In the genomic region with DNA sequence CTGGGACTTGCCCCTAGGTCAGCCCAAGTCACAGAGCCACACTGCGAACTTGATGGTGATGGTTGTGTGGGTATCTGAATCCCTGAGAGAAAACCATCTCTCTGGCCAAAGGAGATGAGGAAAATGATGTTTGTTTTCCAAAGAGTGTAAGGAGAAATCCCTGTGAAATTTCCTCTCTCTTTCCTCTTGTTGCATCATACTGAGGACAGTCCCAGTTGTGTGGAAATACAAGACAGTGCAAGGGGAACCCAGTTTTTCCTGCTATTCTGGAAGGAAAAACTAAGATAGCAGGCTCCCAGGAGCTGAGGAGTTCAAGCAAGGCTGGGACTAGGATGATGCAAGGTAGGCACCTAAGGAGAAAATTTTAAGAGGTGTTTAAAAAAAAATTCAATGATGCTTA, we compare ENCODE assay signal across 23 cellular contexts.
"Had no signal": no experiment of that assay in that cellular context is flagged by ENCODE, and none has a peak within 500 bp of the region (broad histone marks: within the 10 kb centered on the region; RNA-seq: fewer than 3 reads in every experiment).

No MANE protein-coding gene starts in this region.

- H3K4me1 Mint-ChIP-seq: neural progenitor cell; stimulated activated effector memory CD8-positive, alpha-beta T cell treated with anti-CD3 and anti-CD28 coated beads, Interleukin-12 subunit alpha, Interleukin-12 subunit beta, amount 100 ng/mL, for 72 hours had no signal

- H2AFZ ChIP-seq: neural progenitor cell had no signal

- H3K27ac Mint-ChIP-seq: natural killer cell treated with Interleukin-12 subunit alpha and Interleukin-12 subunit beta and Interleukin-15 and Interleukin-18, amount 100 ng/mL, for 72 hours; neural progenitor cell; stimulated activated effector memory CD8-positive, alpha-beta T cell treated with anti-CD3 and anti-CD28 coated beads, Interleukin-12 subunit alpha, Interleukin-12 subunit beta, amount 100 ng/mL, for 72 hours had no signal

- H3K9me3 ChIP-seq: heart left ventricle, ovary, right atrium auricular region, suprapubic skin, thyroid gland, upper lobe of right lung, vagina had no signal

- H3K36me3 ChIP-seq: heart left ventricle, neural progenitor cell, ovary, right atrium auricular region, suprapubic skin, thyroid gland, upper lobe of right lung, vagina had no signal

- ATAC-seq: esophagus mucosa; heart left ventricle; natural killer cell treated with Interleukin-12 subunit alpha and Interleukin-12 subunit beta and Interleukin-15 and Interleukin-18, amount 100 ng/mL, for 72 hours; stimulated activated effector memory CD8-positive, alpha-beta T cell treated with anti-CD3 and anti-CD28 coated beads, Interleukin-12 subunit alpha, Interleukin-12 subunit beta, amount 100 ng/mL, for 72 hours; stimulated activated naive CD8-positive, alpha-beta T cell treated with anti-CD3 and anti-CD28 coated beads, Interleukin-15, Interleukin-2, amounts not matched to agents 100 U/mL and 50 U/mL, for 24 hours; upper lobe of right lung had no signal

- H3K27me3 Mint-ChIP-seq: natural killer cell treated with Interleukin-12 subunit alpha and Interleukin-12 subunit beta and Interleukin-15 and Interleukin-18, amount 100 ng/mL, for 72 hours had no signal

- H3K27ac ChIP-seq: dorsolateral prefrontal cortex, heart left ventricle, neural progenitor cell, ovary, right atrium auricular region, suprapubic skin, thyroid gland, upper lobe of right lung, vagina had no signal

- H3K9me3 Mint-ChIP-seq: neural progenitor cell had no signal

- H3K36me3 Mint-ChIP-seq: natural killer cell treated with Interleukin-12 subunit alpha and Interleukin-12 subunit beta and Interleukin-15 and Interleukin-18, amount 100 ng/mL, for 72 hours; neural progenitor cell; stimulated activated effector memory CD8-positive, alpha-beta T cell treated with anti-CD3 and anti-CD28 coated beads, Interleukin-12 subunit alpha, Interleukin-12 subunit beta, amount 100 ng/mL, for 72 hours had no signal

- FAIRE-seq: frontal cortex, small intestine had no signal

- H3K4me1 ChIP-seq: heart left ventricle, neural progenitor cell, right atrium auricular region, suprapubic skin, thyroid gland, upper lobe of right lung, vagina had no signal

- H3K9ac ChIP-seq: neural progenitor cell had no signal

- H3K27me3 ChIP-seq: heart left ventricle, neural progenitor cell, ovary, right atrium auricular region, suprapubic skin, thyroid gland, upper lobe of right lung, vagina had no signal

- H3K4me3 ChIP-seq: dorsolateral prefrontal cortex, heart left ventricle, neural progenitor cell, ovary, right atrium auricular region, suprapubic skin, thyroid gland, upper lobe of right lung, vagina had no signal

- H3K4me3 Mint-ChIP-seq: natural killer cell treated with Interleukin-12 subunit alpha and Interleukin-12 subunit beta and Interleukin-15 and Interleukin-18, amount 100 ng/mL, for 72 hours; neural progenitor cell; stimulated activated effector memory CD8-positive, alpha-beta T cell treated with anti-CD3 and anti-CD28 coated beads, Interleukin-12 subunit alpha, Interleukin-12 subunit beta, amount 100 ng/mL, for 72 hours had no signal

- H3K4me2 ChIP-seq: neural progenitor cell had no signal

- DNase-seq: cortex of kidney; dorsolateral prefrontal cortex; effector CD8-positive, alpha-beta T cell; heart left ventricle; hippocampal formation; kidney glomerular epithelial cell; mammary epithelial cell; nucleus accumbens; ovary; small intestine; stimulated activated CD4-positive, alpha-beta T cell treated with anti-CD3 and anti-CD28 coated beads, Interleukin-4, amount 100 ng/mL, for 1 hour; stimulated activated CD8-positive, alpha-beta memory T cell treated with anti-CD3 and anti-CD28 coated beads, Interleukin-4, amount 100 ng/mL, for 48 hours; stimulated activated naive CD8-positive, alpha-beta T cell treated with anti-CD3 and anti-CD28 coated beads, Interleukin-15, Interleukin-2, amounts not matched to agents 100 U/mL and 50 U/mL, for 24 hours; thyroid gland; upper lobe of right lung had no signal
